In genomic region chr1:231420959-231421615, GRCh38 we compare ENCODE assay signal across 8 cellular contexts. TPM values are rescaled to one million over a fixed set of nuclear protein-coding genes. Genes with fewer than 3 reads are reported as not detected.
DNase-seq lines count a peak whose midpoint lies in the region; ATAC-seq and TF ChIP-seq lines count a peak whose summit lies in the region.

No MANE protein-coding gene starts in this region.

- peak; percentile 43; the same call in 1 of the 2 replicates for TF ChIP-seq POLR2A in Raji (IDR thresholded peaks at IDR 0.05; ENCODE audit: insufficient read depth, low read depth, low read length)

- H3K36me3 Mint-ChIP-seq in activated naive CD8-positive, alpha-beta T cell treated with anti-CD3 and anti-CD28 coated beads for 36 hours: peaks cover 28% of the 10 kb centered on the region

- peak overlapping the region; percentile 87 for H3K27ac Mint-ChIP-seq in activated naive CD8-positive, alpha-beta T cell treated with anti-CD3 and anti-CD28 coated beads for 36 hours

- H3K9me3 Mint-ChIP-seq in activated naive CD8-positive, alpha-beta T cell treated with anti-CD3 and anti-CD28 coated beads for 36 hours: no peaks in the 10 kb centered on the region

- intact Hi-C loops in cardiac septum (cut with DNase I): loop anchor here (5.0 kb wide), 3 partner anchors 59 to 171 kb away; partner anchors contain the start of gene TSNAX
- intact Hi-C loops in posterior cingulate gyrus (cut with DNase I): loop anchor here (2.0 to 5.0 kb wide), 2 partner anchors 84 to 106 kb away; partner anchors contain the start of genes EXOC8 and TSNAX

- peaks cover 34% of the 10 kb centered on the region for H3K4me1 Mint-ChIP-seq in activated naive CD8-positive, alpha-beta T cell treated with anti-CD3 and anti-CD28 coated beads for 36 hours

- peak overlapping the region; percentile 88 for H3K4me3 Mint-ChIP-seq in activated naive CD8-positive, alpha-beta T cell treated with anti-CD3 and anti-CD28 coated beads for 36 hours

- peak; percentile 59 for DNase-seq in ACHN
- peak; percentile 55 for DNase-seq in activated naive CD8-positive, alpha-beta T cell treated with anti-CD3 and anti-CD28 coated beads for 36 hours
- DNase-seq in cardiac septum (ENCODE audit: low spot score): peak; percentile 84
- peak; percentile 18 to 90 (median 30) for DNase-seq in posterior cingulate gyrus
- no peak for DNase-seq in NCI-H524 treated with DMSO at 0.1 percent for 48 hours (lab: John Stamatoyannopoulos, UW)

- in situ Hi-C loops in ACHN (cut with HindIII; ENCODE audit: low pct_ligation_motif_present, low pct_unique_long_range_greater_than_20kb, low sequenced_read_pairs): no loop called here

- H3K27me3 Mint-ChIP-seq in activated naive CD8-positive, alpha-beta T cell treated with anti-CD3 and anti-CD28 coated beads for 36 hours: no peaks in the 10 kb centered on the region

- ATAC-seq in GM18907 (IDR thresholded peaks at IDR 0.05; ENCODE audit: unreplicated experiment): peak; percentile 16
- peak; percentile 9 for ATAC-seq in HG03108 (IDR thresholded peaks at IDR 0.05; ENCODE audit: unreplicated experiment)

RNA-seq across cellular contexts. Expression of gene EGLN1, which starts 1.0 kb away (rescaled TPM):
- total RNA-seq in activated naive CD8-positive, alpha-beta T cell treated with anti-CD3 and anti-CD28 coated beads for 36 hours: 10 to 100 TPM; 36.3 to 37.8 TPM
- total RNA-seq in cardiac septum: 47.5 TPM
